ENCODE assay signal across 18 cellular contexts in genomic region chr9:107312651-107313050, GRCh38. TPM values are rescaled to one million over a fixed set of nuclear protein-coding genes. Genes with fewer than 3 reads are reported as not detected.
A peak's percentile ranks its signal among the peaks of the same experiment; 100 is the strongest.
DNase-seq lines count a peak whose midpoint lies in the region; ATAC-seq and TF ChIP-seq lines count a peak whose summit lies in the region.
"Had no signal": no experiment of that assay in that cellular context is flagged by ENCODE, and none has a peak within 500 bp of the region (broad histone marks: within the 10 kb centered on the region; RNA-seq: fewer than 3 reads in every experiment).

No MANE protein-coding gene starts in this region.

- intact Hi-C loops in right cardiac atrium (cut with DNase I): no loop called here
- intact Hi-C loops in sciatic nerve (cut with DNase I): no loop called here

- H3K4me3 ChIP-seq in SK-N-SH (ENCODE audit: low read depth in 2 of 2, low read length in 1 of 2) (no peak overlapping the region), brain microvascular endothelial cell (ENCODE audit: low read depth, low read length) (no peak overlapping the region), right cardiac atrium (ENCODE audit: low read length) (no peak overlapping the region)

- no peaks in the 10 kb centered on the region for H3K4me1 ChIP-seq in SK-N-SH (ENCODE audit: control insufficient read depth in 1 of 2, insufficient read depth in 2 of 2, low read depth in 1 of 2, low read length in 1 of 2)
- H3K4me1 ChIP-seq in right cardiac atrium (ENCODE audit: control insufficient read depth, insufficient read depth, low read length): peaks cover 4% of the 10 kb centered on the region

- TF ChIP-seq CTCF in SK-N-SH (IDR thresholded peaks at IDR 0.05) (no peak), brain microvascular endothelial cell (IDR thresholded peaks at IDR 0.05; ENCODE audit: low read depth, low read length, missing control alignments) (no peak)

- peaks cover 86% of the 10 kb centered on the region for H4K20me1 ChIP-seq in SK-N-SH (ENCODE audit: insufficient read depth)

- H2AFZ ChIP-seq in SK-N-SH (ENCODE audit: low read depth): no peak overlapping the region

- H3K9me2 ChIP-seq in SK-N-SH: no peaks in the 10 kb centered on the region

- peaks cover 98% of the 10 kb centered on the region for H3K79me2 ChIP-seq in SK-N-SH (ENCODE audit: insufficient read depth)

- no peaks in the 10 kb centered on the region for H3K27me3 ChIP-seq in SK-N-SH (ENCODE audit: insufficient read depth)
- H3K27me3 ChIP-seq in brain microvascular endothelial cell (replicated peaks): no peaks in the 10 kb centered on the region
- H3K27me3 ChIP-seq in right cardiac atrium (ENCODE audit: control insufficient read depth, insufficient read depth): no peaks in the 10 kb centered on the region
- H3K27me3 ChIP-seq: neutrophil had no signal

- H3K36me3 ChIP-seq in SK-N-SH (replicated peaks in 1 of 2; ENCODE audit: control insufficient read depth in 1 of 2, insufficient read depth in 2 of 2, low read length in 1 of 2): peaks cover 57% of the 10 kb centered on the region in 2 experiments
- H3K36me3 ChIP-seq in brain microvascular endothelial cell (replicated peaks): peaks cover 43% of the 10 kb centered on the region

- WGBS in SK-N-SH (ENCODE audit: low lambda C conversion rate): 90% methylated on average over 4 of the region's 4 CpGs
- WGBS in right cardiac atrium: 41% methylated on average over 4 of the region's 4 CpGs

- TF ChIP-seq RAD21 in SK-N-SH (IDR thresholded peaks at IDR 0.05; ENCODE audit: low read length): no peak

- in situ Hi-C loops in brain microvascular endothelial cell (cut with HindIII; ENCODE audit: low pct_ligation_motif_present, low sequenced_read_pairs): no loop called here

- POLR2A ChIA-PET in SK-N-SH (lab: Yijun Ruan, JAX): no interaction called here

- H3K27ac ChIP-seq in SK-N-SH (ENCODE audit: low read depth in 2 of 2, low read length in 1 of 2): no peak overlapping the region
- H3K27ac ChIP-seq in brain microvascular endothelial cell: no peak overlapping the region
- H3K27ac ChIP-seq in right cardiac atrium (ENCODE audit: low read length): no peak overlapping the region
- H3K27ac ChIP-seq: 22Rv1, neutrophil had no signal

- H3K4me2 ChIP-seq in SK-N-SH: no peak overlapping the region

- CTCF ChIA-PET in SK-N-SH (lab: Yijun Ruan, JAX): interaction anchor here (1.1 kb wide), 1 partner anchor 28 kb away, joined by 5 read pairs; no protein-coding TSS in a partner anchor

- DNase-seq in SK-N-SH: no peak
- DNase-seq in brain microvascular endothelial cell: peak; percentile 14
- DNase-seq in right cardiac atrium: peak in 2 of 3 donors; percentile 60 to 65
- DNase-seq in sciatic nerve (ENCODE audit: low spot score): no peak
- DNase-seq in HUDEP-2 (lab: John Stamatoyannopoulos, UW; ENCODE audit: unreplicated experiment in 76 of 76): no peak
- no peak for DNase-seq in activated T-cell treated with anti-CD3 and anti-CD28 coated beads, Interleukin-2, amount 50 U/mL, for 48 hours
- DNase-seq in RPMI8226: no peak
- DNase-seq: activated CD4-positive, alpha-beta T cell treated with anti-CD3 and anti-CD28 coated beads, Interleukin-2, amount 10 ng/mL, durations not matched to agents 24 days and 14 days; activated T-cell treated with anti-CD3 and anti-CD28 coated beads, Interleukin-2, amount 50 U/mL, for 72 hours; Caco-2; effector CD8-positive, alpha-beta T cell; left colon; NCI-H1048; NCI-H2227 treated with DMSO at 0.1 percent for 48 hours; SW 1271 had no signal

- peaks cover 11% of the 10 kb centered on the region for H3F3A ChIP-seq in SK-N-SH (replicated peaks; ENCODE audit: insufficient read depth)

- H3K9ac ChIP-seq in SK-N-SH: no peak overlapping the region

- ATAC-seq in SK-N-SH treated with all-trans-retinoic acid at 6 μM for 48 hours: peak; percentile 65; the same call in 2 of the 3 replicates
- peak; percentile 60 to 74 for ATAC-seq in right cardiac atrium
- ATAC-seq in sciatic nerve: peak; percentile 86
- ATAC-seq: activated T-cell treated with anti-CD3 and anti-CD28 coated beads, Interleukin-2, amount 50 U/mL, for 72 hours; left colon had no signal

- H3K9me3 ChIP-seq in SK-N-SH (no peaks in the 10 kb centered on the region), right cardiac atrium (ENCODE audit: control insufficient read depth, low read length) (no peaks in the 10 kb centered on the region)
- H3K9me3 ChIP-seq: Caco-2, neutrophil had no signal

- no peak for TF ChIP-seq EP300 in SK-N-SH (IDR thresholded peaks at IDR 0.05; ENCODE audit: borderline replicate concordance in 1 of 2, low read depth in 1 of 2, low read length in 1 of 2)

TF ChIP-seq in SK-N-SH treated with all-trans-retinoic acid at 6 μM for 48 hours, 23 proteins besides CTCF, POLR2A, EP300 and RAD21 (continues in another document):
- TF ChIP-seq PATZ1 (CRISPR knock-in tag; IDR thresholded peaks at IDR 0.05; ENCODE audit: borderline replicate concordance) (no peak), OSR1 (CRISPR knock-in tag; IDR thresholded peaks at IDR 0.05) (no peak), CREB5 (CRISPR knock-in tag; IDR thresholded peaks at IDR 0.05; ENCODE audit: low read depth) (no peak), TCF4 (CRISPR knock-in tag; IDR thresholded peaks at IDR 0.05; ENCODE audit: borderline replicate concordance) (no peak)

TF ChIP-seq in SK-N-SH, 30 proteins besides CTCF, POLR2A, EP300 and RAD21:
- TF ChIP-seq MEF2A (IDR thresholded peaks at IDR 0.05; ENCODE audit: borderline replicate concordance, low read depth) (no peak), CHD2 (IDR thresholded peaks at IDR 0.05; ENCODE audit: low read length, partially characterized antibody) (no peak), GABPA (IDR thresholded peaks at IDR 0.05; ENCODE audit: low read depth) (no peak), RCOR1 (IDR thresholded peaks at IDR 0.05; ENCODE audit: low read length) (no peak), FOSL2 (IDR thresholded peaks at IDR 0.05; ENCODE audit: borderline replicate concordance, low read depth) (no peak), FOXM1 (IDR thresholded peaks at IDR 0.05; ENCODE audit: low read depth) (no peak), ELF1 (IDR thresholded peaks at IDR 0.05) (no peak), SMC3 (IDR thresholded peaks at IDR 0.05; ENCODE audit: low read depth, low read length) (no peak), NRF1 (IDR thresholded peaks at IDR 0.05; ENCODE audit: low read depth, low read length) (no peak)

RNA-seq across cellular contexts. Expression of gene RAD23B, which starts 29.6 kb away (rescaled TPM):
- polyA plus RNA-seq in SK-N-SH (2012; rRNA removed): 62.9 and 80.7 TPM in 2 replicates
- polyA plus RNA-seq in SK-N-SH (2012; cell fraction: cytosol; rRNA removed): 83.6 and 90.2 TPM in 2 replicates
- polyA plus RNA-seq in SK-N-SH (2012; cell fraction: nucleus; rRNA removed): 22.5 and 50.3 TPM in 2 replicates
- 10 to 100 TPM; 85.4 to 95.0 (median 89.9) TPM for total RNA-seq in right cardiac atrium
- 47.5 TPM for polyA plus RNA-seq in right cardiac atrium
- total RNA-seq in sciatic nerve: 83.4 TPM

Comparison
In these comparisons a context has a peak if more than half of its experiments do, and no peak if none do; other contexts are left out.
1. DNase-seq: peak in brain microvascular endothelial cell (single experiment) and right cardiac atrium (2 of 3); none in SK-N-SH (single experiment), sciatic nerve (single experiment), HUDEP-2 (0 of 76), activated T-cell treated with anti-CD3 and anti-CD28 coated beads, Interleukin-2, amount 50 U/mL, for 48 hours (0 of 2) and RPMI8226 (single experiment).
2. Peak in every context shown above with its lines, with median percentiles within 50 percentile points of each other: ATAC-seq.